ENCODE assay signal across 1 cellular context in the genomic region with DNA sequence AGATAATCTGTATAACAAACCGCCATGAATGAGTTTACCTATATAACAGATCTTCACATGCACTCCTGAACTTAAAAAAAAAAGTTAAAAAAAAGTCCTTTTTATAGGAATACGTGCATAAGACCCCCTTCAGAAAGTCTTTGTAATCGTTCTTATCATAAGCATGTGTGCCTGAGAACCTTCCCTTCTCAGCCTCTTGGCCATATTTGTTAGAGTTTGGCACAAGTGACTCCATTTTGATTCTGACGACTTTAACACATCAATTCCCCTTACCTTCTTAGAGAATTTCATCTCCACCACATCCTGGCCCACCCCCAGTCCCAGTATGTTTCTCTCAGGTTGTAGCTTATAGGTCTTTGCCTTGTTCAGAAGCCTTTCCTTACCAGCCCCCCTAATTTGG.
TF ChIP-seq lines count a peak whose summit lies in the region.

No MANE protein-coding gene starts in this region.

TF ChIP-seq in K562, 482 proteins besides CTCF, POLR2A, EP300 and RAD21 (continued from another document):
- TF ChIP-seq SMAD4 (CRISPR knock-in tag; conservative IDR thresholded peaks at IDR 0.05) (peak; percentile 43; the same call in 1 of the 2 replicates), MNT (conservative IDR thresholded peaks at IDR 0.05) (no peak)
